Comparison of ENCODE assay signal across 9 cellular contexts in genomic region chr10:114684085-114684821, GRCh38. TPM values are rescaled to one million over a fixed set of nuclear protein-coding genes. Genes with fewer than 3 reads are reported as not detected.
DNase-seq lines count a peak whose midpoint lies in the region; ATAC-seq, FAIRE-seq and TF ChIP-seq lines count a peak whose summit lies in the region.
"Had no signal": no experiment of that assay in that cellular context is flagged by ENCODE, and none has a peak within 500 bp of the region (broad histone marks: within the 10 kb centered on the region; RNA-seq: fewer than 3 reads in every experiment).

No MANE protein-coding gene starts in this region.

- no peaks in the 10 kb centered on the region for H3K27me3 ChIP-seq in pancreas

- DNase-seq in AG08395 (ENCODE audit: low spot score) (peak; percentile 57), head of caudate nucleus (peak in 34 of 42 donors; percentile 3 to 80 (median 43)), pancreas (peak; percentile 46 to 64 (median 56)), NOMO-1 treated with DMSO at 0.1 percent for 48 hours (lab: John Stamatoyannopoulos, UW; ENCODE audit: unreplicated experiment) (no peak), NCI-H1436 (lab: John Stamatoyannopoulos, UW) (no peak), activated gamma-delta T cell (lab: John Stamatoyannopoulos, UW) (no peak)
- DNase-seq: CD4-positive, alpha-beta memory T cell had no signal

- no peak for FAIRE-seq in pancreas (lab: Jason Lieb, UNC)

- no peaks in the 10 kb centered on the region for H3K9me3 ChIP-seq in pancreas

- peaks cover 22 to 42% (median 32%) of the 10 kb centered on the region in 3 donors for H3K4me1 ChIP-seq in pancreas

- peak overlapping the region; percentile 56 to 97 (median 82) for H3K27ac ChIP-seq in pancreas

- peak; percentile 57 to 64 (median 62) for ATAC-seq in pancreas
- no peak for ATAC-seq in HG02759 (IDR thresholded peaks at IDR 0.05; ENCODE audit: unreplicated experiment)

- intact Hi-C loops in head of caudate nucleus (cut with DNase I) = no loop called here
- intact Hi-C loops in pancreas (cut with DNase I) = no loop called here

- H3K4me3 ChIP-seq in WI38 (ENCODE audit: low read depth, low read length) = peak overlapping the region; percentile 39
- H3K4me3 ChIP-seq in pancreas = peak overlapping the region in 2 of 4 donors; percentile 24 to 36

- TF ChIP-seq CTCF in WI38 (IDR thresholded peaks at IDR 0.05; ENCODE audit: low read depth, low read length) = no peak
- TF ChIP-seq CTCF in pancreas (IDR thresholded peaks at IDR 0.05) = no peak

- no peaks in the 10 kb centered on the region for H3K36me3 ChIP-seq in pancreas

- WGBS in pancreas, 2 donors = 25 to 48% methylated on average over 12 of the region's 12 CpGs

RNA-seq across cellular contexts. Expression of gene ABLIM1, which starts 26.2 kb away (rescaled TPM):
- 10 to 100 TPM; 28.1 to 44.5 (median 37.1) TPM for total RNA-seq in pancreas
- 10 to 100 TPM; 13.3 to 30.8 TPM for polyA plus RNA-seq in pancreas

Comparison
In these comparisons a context has a peak if more than half of its experiments do, and no peak if none do; other contexts are left out.
1. DNase-seq: peak in AG08395 (single experiment), head of caudate nucleus (34 of 42) and pancreas (6 of 6); none in NOMO-1 treated with DMSO at 0.1 percent for 48 hours (single experiment), NCI-H1436 (single experiment) and activated gamma-delta T cell (single experiment).